1 cellular context compared by ENCODE assay signal in the genomic region with DNA sequence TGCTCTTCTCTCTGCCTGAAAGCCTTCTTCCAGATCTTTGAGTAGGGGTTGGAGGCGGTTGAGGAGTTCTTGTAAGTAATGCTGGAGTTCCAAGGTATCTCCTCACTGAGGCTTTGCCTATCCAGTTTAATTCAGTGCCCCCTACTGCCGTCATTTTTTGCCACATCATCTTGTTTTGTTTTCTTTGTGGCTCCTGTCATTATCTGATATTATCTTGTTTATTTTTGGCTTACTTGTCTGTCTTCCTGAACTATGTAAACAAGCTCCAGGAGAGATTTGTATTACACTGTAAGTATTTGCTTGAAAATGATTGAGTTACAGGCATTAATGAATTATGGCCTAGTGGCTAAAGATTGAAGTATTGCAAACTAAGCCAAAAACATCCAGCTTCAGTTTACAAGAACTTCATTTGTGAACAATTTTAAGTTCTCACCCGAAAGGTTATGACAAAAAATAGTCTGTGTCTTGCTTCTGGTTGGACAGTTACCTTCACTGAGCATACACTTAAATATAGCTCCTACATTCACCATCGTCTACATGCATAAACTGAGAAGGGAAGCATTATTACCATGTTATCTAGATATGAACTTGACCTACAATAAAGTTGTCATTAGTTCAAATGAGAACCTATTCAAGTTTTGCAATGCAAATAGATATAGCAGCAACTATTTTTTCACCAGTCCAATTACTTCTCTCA.
TF ChIP-seq lines count a peak whose summit lies in the region.

No MANE protein-coding gene starts in this region.

TF ChIP-seq in WTC11, 78 proteins besides CTCF, POLR2A, EP300 and RAD21 (continued from another document):
- TF ChIP-seq, protein P1, sequence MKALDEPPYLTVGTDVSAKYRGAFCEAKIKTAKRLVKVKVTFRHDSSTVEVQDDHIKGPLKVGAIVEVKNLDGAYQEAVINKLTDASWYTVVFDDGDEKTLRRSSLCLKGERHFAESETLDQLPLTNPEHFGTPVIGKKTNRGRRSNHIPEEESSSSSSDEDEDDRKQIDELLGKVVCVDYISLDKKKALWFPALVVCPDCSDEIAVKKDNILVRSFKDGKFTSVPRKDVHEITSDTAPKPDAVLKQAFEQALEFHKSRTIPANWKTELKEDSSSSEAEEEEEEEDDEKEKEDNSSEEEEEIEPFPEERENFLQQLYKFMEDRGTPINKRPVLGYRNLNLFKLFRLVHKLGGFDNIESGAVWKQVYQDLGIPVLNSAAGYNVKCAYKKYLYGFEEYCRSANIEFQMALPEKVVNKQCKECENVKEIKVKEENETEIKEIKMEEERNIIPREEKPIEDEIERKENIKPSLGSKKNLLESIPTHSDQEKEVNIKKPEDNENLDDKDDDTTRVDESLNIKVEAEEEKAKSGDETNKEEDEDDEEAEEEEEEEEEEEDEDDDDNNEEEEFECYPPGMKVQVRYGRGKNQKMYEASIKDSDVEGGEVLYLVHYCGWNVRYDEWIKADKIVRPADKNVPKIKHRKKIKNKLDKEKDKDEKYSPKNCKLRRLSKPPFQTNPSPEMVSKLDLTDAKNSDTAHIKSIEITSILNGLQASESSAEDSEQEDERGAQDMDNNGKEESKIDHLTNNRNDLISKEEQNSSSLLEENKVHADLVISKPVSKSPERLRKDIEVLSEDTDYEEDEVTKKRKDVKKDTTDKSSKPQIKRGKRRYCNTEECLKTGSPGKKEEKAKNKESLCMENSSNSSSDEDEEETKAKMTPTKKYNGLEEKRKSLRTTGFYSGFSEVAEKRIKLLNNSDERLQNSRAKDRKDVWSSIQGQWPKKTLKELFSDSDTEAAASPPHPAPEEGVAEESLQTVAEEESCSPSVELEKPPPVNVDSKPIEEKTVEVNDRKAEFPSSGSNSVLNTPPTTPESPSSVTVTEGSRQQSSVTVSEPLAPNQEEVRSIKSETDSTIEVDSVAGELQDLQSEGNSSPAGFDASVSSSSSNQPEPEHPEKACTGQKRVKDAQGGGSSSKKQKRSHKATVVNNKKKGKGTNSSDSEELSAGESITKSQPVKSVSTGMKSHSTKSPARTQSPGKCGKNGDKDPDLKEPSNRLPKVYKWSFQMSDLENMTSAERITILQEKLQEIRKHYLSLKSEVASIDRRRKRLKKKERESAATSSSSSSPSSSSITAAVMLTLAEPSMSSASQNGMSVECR (CRISPR knock-in tag; IDR thresholded peaks at IDR 0.05; ENCODE audit: borderline replicate concordance), result no peak
- no peak for TF ChIP-seq NFATC4 (CRISPR knock-in tag; IDR thresholded peaks at IDR 0.05)
- no peak for TF ChIP-seq MYBL2 (CRISPR knock-in tag; IDR thresholded peaks at IDR 0.05)
